17 cellular contexts compared by ENCODE assay signal in the genomic region with DNA sequence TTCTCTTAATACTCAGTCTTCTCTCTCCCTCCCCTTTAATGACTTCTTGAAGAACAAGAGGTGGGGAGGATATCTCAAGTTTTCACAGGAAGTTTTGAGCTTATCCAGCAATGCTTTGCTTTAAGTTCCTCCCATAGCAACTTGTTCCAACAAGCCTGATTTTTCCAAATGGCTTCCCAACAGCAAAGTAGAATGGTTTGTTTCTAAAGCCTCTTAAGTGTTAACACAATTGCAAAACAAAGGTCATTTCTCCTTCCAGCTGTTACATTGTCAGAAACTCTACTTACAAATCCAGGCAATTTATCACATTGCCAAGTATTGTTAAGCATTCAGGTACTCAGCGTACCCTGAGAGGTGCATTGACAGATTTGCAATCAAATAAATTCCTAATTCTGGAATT.
"Had no signal": no experiment of that assay in that cellular context is flagged by ENCODE, and none has a peak within 500 bp of the region (broad histone marks: within the 10 kb centered on the region; RNA-seq: fewer than 3 reads in every experiment).

No MANE protein-coding gene starts in this region.

- ATAC-seq: body of pancreas; effector memory CD8-positive, alpha-beta T cell; left lobe of liver; T-helper 17 cell had no signal

- H3K9me3 ChIP-seq: adrenal gland, body of pancreas, esophagus muscularis mucosa, upper lobe of left lung had no signal

- H3K27ac Mint-ChIP-seq: activated naive CD4-positive, alpha-beta T cell treated with anti-CD3 and anti-CD28 coated beads for 36 hours; dendritic cell treated with granulocyte-macrophage colony-stimulating factor and Interleukin-4, amounts not matched to agents 40 ng/mL and 50 ng/mL, for 4 days; effector memory CD8-positive, alpha-beta T cell; nephron; T-helper 17 cell had no signal

- H3K9me3 Mint-ChIP-seq: activated naive CD4-positive, alpha-beta T cell treated with anti-CD3 and anti-CD28 coated beads for 36 hours; activated T-helper 1 cell treated with anti-CD3 and anti-CD28 coated beads, Interleukin-12 subunit alpha, Interleukin-12 subunit beta, Interleukin-2, Interleukin-4 antibody, amounts not matched to agents 30 ng/mL and 10 ng/mL and 1 ng/mL, durations not matched to agents 14 hours and 24 hours and 36 hours; dendritic cell treated with granulocyte-macrophage colony-stimulating factor and Interleukin-4, amounts not matched to agents 40 ng/mL and 50 ng/mL, for 4 days; effector memory CD8-positive, alpha-beta T cell; nephron had no signal

- DNase-seq: activated CD4-positive, alpha-beta T cell treated with anti-CD3 and anti-CD28 coated beads, Interleukin-2, amount 50 U/mL, for 4 hours; activated CD4-positive, CD25-positive, alpha-beta regulatory T cell treated with anti-CD3 and anti-CD28 coated beads, Interleukin-2, amount 50 U/mL, for 72 hours; activated naive CD4-positive, alpha-beta T cell treated with anti-CD3 and anti-CD28 coated beads for 36 hours; adrenal gland; body of pancreas; effector memory CD8-positive, alpha-beta T cell; foreskin fibroblast; glutamatergic neuron; stimulated activated CD4-positive, alpha-beta T cell treated with anti-CD3 and anti-CD28 coated beads, Interleukin-2, amount 100 ng/mL, for 48 hours; stimulated activated naive CD4-positive, alpha-beta T cell treated with Interleukin-2 at 50 U/mL for 16 hours; T-helper 17 cell; upper lobe of left lung had no signal

- H3K4me3 Mint-ChIP-seq: activated naive CD4-positive, alpha-beta T cell treated with anti-CD3 and anti-CD28 coated beads for 36 hours; activated T-helper 1 cell treated with anti-CD3 and anti-CD28 coated beads, Interleukin-12 subunit alpha, Interleukin-12 subunit beta, Interleukin-2, Interleukin-4 antibody, amounts not matched to agents 30 ng/mL and 10 ng/mL and 1 ng/mL, durations not matched to agents 14 hours and 24 hours and 36 hours; dendritic cell treated with granulocyte-macrophage colony-stimulating factor and Interleukin-4, amounts not matched to agents 40 ng/mL and 50 ng/mL, for 4 days; effector memory CD8-positive, alpha-beta T cell; nephron; T-helper 17 cell had no signal

- H3K4me3 ChIP-seq: adrenal gland, body of pancreas, esophagus muscularis mucosa, upper lobe of left lung had no signal

- H3K27ac ChIP-seq: adrenal gland, body of pancreas, esophagus muscularis mucosa, upper lobe of left lung had no signal

- H3K4me1 Mint-ChIP-seq: nephron had no signal

- H3K27me3 ChIP-seq: adrenal gland, body of pancreas, esophagus muscularis mucosa, upper lobe of left lung had no signal

- H3K36me3 ChIP-seq: adrenal gland, esophagus muscularis mucosa, upper lobe of left lung had no signal

- H3K4me1 ChIP-seq: adrenal gland, body of pancreas, esophagus muscularis mucosa, upper lobe of left lung had no signal
